ENCODE assay signal across 17 cellular contexts in genomic region chr12:79668113-79668512, GRCh38. TPM values are rescaled to one million over a fixed set of nuclear protein-coding genes. Genes with fewer than 3 reads are reported as not detected.
DNase-seq lines count a peak whose midpoint lies in the region; ATAC-seq and TF ChIP-seq lines count a peak whose summit lies in the region.
"Had no signal": no experiment of that assay in that cellular context is flagged by ENCODE, and none has a peak within 500 bp of the region (broad histone marks: within the 10 kb centered on the region; RNA-seq: fewer than 3 reads in every experiment).

No MANE protein-coding gene starts in this region.

- H2BK12ac ChIP-seq in H9 (ENCODE audit: insufficient read length, low read depth, low read length) = no peak overlapping the region

- no peak overlapping the region for H3K9ac ChIP-seq in H9 (ENCODE audit: extremely low read depth, insufficient read length, low read length)
- H3K9ac ChIP-seq: BLaER1 had no signal

- H2AK5ac ChIP-seq in H9 (ENCODE audit: insufficient read length, low read length) = no peak overlapping the region

- ATAC-seq in WTC11 (no peak), HG02623 (IDR thresholded peaks at IDR 0.05; ENCODE audit: unreplicated experiment) (no peak), GM18909 (IDR thresholded peaks at IDR 0.05; ENCODE audit: poor library complexity, unreplicated experiment) (no peak)

- H3K56ac ChIP-seq in H9 (ENCODE audit: insufficient read length, low read depth, low read length) = no peak overlapping the region

- no peak overlapping the region for H3K18ac ChIP-seq in H9 (ENCODE audit: insufficient read length, low read depth, low read length)

- H2AFZ ChIP-seq in H9 (ENCODE audit: low read length) = no peak overlapping the region

- no peak overlapping the region for H3K4ac ChIP-seq in H9 (ENCODE audit: low read depth, low read length)

- H4K20me1 ChIP-seq in H9 (ENCODE audit: control insufficient read depth, insufficient read depth, insufficient read length) = no peaks in the 10 kb centered on the region

- H4K91ac ChIP-seq in H9 (ENCODE audit: insufficient read length, low read depth, low read length) = no peak overlapping the region

- peaks cover 3% of the 10 kb centered on the region for H3K79me1 ChIP-seq in H9 (ENCODE audit: insufficient read depth, low read depth, low read length, poor library complexity, severe bottlenecking)

- POLR2A ChIA-PET in WTC11 (lab: Charles Lee) = no interaction called here

- H3K23me2 ChIP-seq in H9 (ENCODE audit: insufficient read length, low read depth, low read length, poor library complexity, severe bottlenecking) = no peaks in the 10 kb centered on the region

- H3K4me1 ChIP-seq in H9 (ENCODE audit: insufficient read depth, low read length) = no peaks in the 10 kb centered on the region; the same call in 1 of the 2 replicates
- H3K4me1 ChIP-seq: BLaER1 had no signal

- H2BK15ac ChIP-seq in H9 (ENCODE audit: low read depth, low read length) = no peak overlapping the region

- H4K5ac ChIP-seq in H9 (ENCODE audit: insufficient read length, low read depth, low read length) = no peak overlapping the region

- no peak overlapping the region for H4K8ac ChIP-seq in H9 (replicated peaks; ENCODE audit: insufficient read length, low read depth, low read length)

- no peaks in the 10 kb centered on the region for H3K27me3 Mint-ChIP-seq in H9 (ENCODE audit: low read depth)
- H3K27me3 Mint-ChIP-seq in WTC11 (ENCODE audit: low read depth) = no peaks in the 10 kb centered on the region
- H3K27me3 Mint-ChIP-seq in mesothelial cell of epicardium (ENCODE audit: low read depth) = no peaks in the 10 kb centered on the region

- H3K23ac ChIP-seq in H9 (ENCODE audit: insufficient read length, low read depth, low read length) = no peak overlapping the region

- no peak overlapping the region for H2BK120ac ChIP-seq in H9 (ENCODE audit: low read depth, low read length, poor library complexity, severe bottlenecking)

- DNase-seq in H9 = no peak
- DNase-seq in WTC11 (ENCODE audit: low spot score) = no peak
- DNase-seq in mesothelial cell of epicardium (ENCODE audit: low spot score in 2 of 2, unreplicated experiment in 2 of 2) = no peak
- peak; percentile 46 for DNase-seq in renal cortical epithelial cell (ENCODE audit: low read depth)
- DNase-seq in NCI-H748 (lab: John Stamatoyannopoulos, UW; ENCODE audit: unreplicated experiment) = no peak
- DNase-seq in activated gamma-delta T cell treated with Interleukin-2 at 50 U/mL for 16 hours = no peak
- DNase-seq: 8988T; Calu3; CD4-positive, alpha-beta memory T cell; DMS79 treated with DMSO at 0.1 percent for 48 hours; GF-D8 had no signal

- H3K36me3 Mint-ChIP-seq in H9 (ENCODE audit: insufficient read depth in 1 of 3, low read depth in 3 of 3) (peaks cover 31 to 59% (median 35%) of the 10 kb centered on the region in 3 experiments), WTC11 (peaks cover 42% of the 10 kb centered on the region), mesothelial cell of epicardium (peaks cover 9% of the 10 kb centered on the region)
- H3K36me3 Mint-ChIP-seq: CD14-positive monocyte; CD4-positive, alpha-beta memory T cell had no signal

- H3K27ac Mint-ChIP-seq in H9 (peak overlapping the region in 2 of 3 experiments; percentile 57 to 94; a peak in 3 of 7 replicates), WTC11 (peak overlapping the region; percentile 47), mesothelial cell of epicardium (peak overlapping the region; percentile 83)
- H3K27ac Mint-ChIP-seq: CD14-positive monocyte; CD4-positive, alpha-beta memory T cell had no signal

- H3K4me1 Mint-ChIP-seq in H9 (peaks cover 31 to 39% of the 10 kb centered on the region in 2 experiments), WTC11 (peaks cover 51% of the 10 kb centered on the region), mesothelial cell of epicardium (peaks cover 50% of the 10 kb centered on the region)
- H3K4me1 Mint-ChIP-seq: CD14-positive monocyte; CD4-positive, alpha-beta memory T cell had no signal

- no peak overlapping the region for H2BK5ac ChIP-seq in H9 (ENCODE audit: insufficient read length, low read length)

- no peak overlapping the region for H3K27ac ChIP-seq in H9 (ENCODE audit: insufficient read length, low read depth, low read length)
- H3K27ac ChIP-seq: BLaER1, HL-60 had no signal

- peaks cover 45% of the 10 kb centered on the region; the same call in 1 of the 2 replicates for H3K79me2 ChIP-seq in H9 (ENCODE audit: insufficient read depth, low read length)

- H3K14ac ChIP-seq in H9 (ENCODE audit: insufficient read depth, low read length) = no peak overlapping the region

- TF ChIP-seq CTCF in H9 (conservative IDR thresholded peaks at IDR 0.05) = no peak
- TF ChIP-seq CTCF in WTC11 (IDR thresholded peaks at IDR 0.05) = no peak
- TF ChIP-seq CTCF in mesothelial cell of epicardium (IDR thresholded peaks at IDR 0.05; ENCODE audit: unreplicated experiment) = no peak

- H3K4me3 Mint-ChIP-seq in H9 = no peak overlapping the region
- H3K4me3 Mint-ChIP-seq in WTC11 = no peak overlapping the region
- no peak overlapping the region for H3K4me3 Mint-ChIP-seq in mesothelial cell of epicardium
- H3K4me3 Mint-ChIP-seq: CD14-positive monocyte; CD4-positive, alpha-beta memory T cell had no signal

- WGBS in H9 (ENCODE audit: extremely low coverage, insufficient read length, low lambda C conversion rate) = no CpG with 5 or more reads among the region's 4 CpGs

- no peak overlapping the region for H3K4me2 ChIP-seq in H9 (ENCODE audit: insufficient read depth, insufficient read length, low read length)
- H3K4me2 ChIP-seq: BLaER1 had no signal

- H3K9me3 Mint-ChIP-seq in H9 = no peaks in the 10 kb centered on the region
- peaks cover 13% of the 10 kb centered on the region for H3K9me3 Mint-ChIP-seq in WTC11
- H3K9me3 Mint-ChIP-seq in mesothelial cell of epicardium = peaks cover 8% of the 10 kb centered on the region

- no peaks in the 10 kb centered on the region for H3K9me3 ChIP-seq in H9 (ENCODE audit: control insufficient read depth, low read depth, low read length)
- H3K9me3 ChIP-seq: HAP-1 had no signal

- no peaks in the 10 kb centered on the region for H3K27me3 ChIP-seq in H9 (ENCODE audit: insufficient read depth, low read length)
- H3K27me3 ChIP-seq: BLaER1 had no signal

- CTCF ChIA-PET in WTC11 (lab: Charles Lee) = no interaction called here

- H2BK20ac ChIP-seq in H9 (ENCODE audit: low read depth, low read length, poor library complexity, severe bottlenecking) = no peak overlapping the region

- no peak overlapping the region for H3T11ph ChIP-seq in H9 (ENCODE audit: low read length)

TF ChIP-seq in WTC11, 78 proteins besides CTCF, POLR2A, EP300 and RAD21 (continues in another document):
- TF ChIP-seq CBFB (CRISPR knock-in tag; IDR thresholded peaks at IDR 0.05; ENCODE audit: low read depth) (no peak), TEAD1 (CRISPR knock-in tag; IDR thresholded peaks at IDR 0.05) (no peak), HMGXB4 (CRISPR knock-in tag; IDR thresholded peaks at IDR 0.05) (no peak), ETV6 (CRISPR knock-in tag; IDR thresholded peaks at IDR 0.05) (no peak)
- TF ChIP-seq, protein P1, sequence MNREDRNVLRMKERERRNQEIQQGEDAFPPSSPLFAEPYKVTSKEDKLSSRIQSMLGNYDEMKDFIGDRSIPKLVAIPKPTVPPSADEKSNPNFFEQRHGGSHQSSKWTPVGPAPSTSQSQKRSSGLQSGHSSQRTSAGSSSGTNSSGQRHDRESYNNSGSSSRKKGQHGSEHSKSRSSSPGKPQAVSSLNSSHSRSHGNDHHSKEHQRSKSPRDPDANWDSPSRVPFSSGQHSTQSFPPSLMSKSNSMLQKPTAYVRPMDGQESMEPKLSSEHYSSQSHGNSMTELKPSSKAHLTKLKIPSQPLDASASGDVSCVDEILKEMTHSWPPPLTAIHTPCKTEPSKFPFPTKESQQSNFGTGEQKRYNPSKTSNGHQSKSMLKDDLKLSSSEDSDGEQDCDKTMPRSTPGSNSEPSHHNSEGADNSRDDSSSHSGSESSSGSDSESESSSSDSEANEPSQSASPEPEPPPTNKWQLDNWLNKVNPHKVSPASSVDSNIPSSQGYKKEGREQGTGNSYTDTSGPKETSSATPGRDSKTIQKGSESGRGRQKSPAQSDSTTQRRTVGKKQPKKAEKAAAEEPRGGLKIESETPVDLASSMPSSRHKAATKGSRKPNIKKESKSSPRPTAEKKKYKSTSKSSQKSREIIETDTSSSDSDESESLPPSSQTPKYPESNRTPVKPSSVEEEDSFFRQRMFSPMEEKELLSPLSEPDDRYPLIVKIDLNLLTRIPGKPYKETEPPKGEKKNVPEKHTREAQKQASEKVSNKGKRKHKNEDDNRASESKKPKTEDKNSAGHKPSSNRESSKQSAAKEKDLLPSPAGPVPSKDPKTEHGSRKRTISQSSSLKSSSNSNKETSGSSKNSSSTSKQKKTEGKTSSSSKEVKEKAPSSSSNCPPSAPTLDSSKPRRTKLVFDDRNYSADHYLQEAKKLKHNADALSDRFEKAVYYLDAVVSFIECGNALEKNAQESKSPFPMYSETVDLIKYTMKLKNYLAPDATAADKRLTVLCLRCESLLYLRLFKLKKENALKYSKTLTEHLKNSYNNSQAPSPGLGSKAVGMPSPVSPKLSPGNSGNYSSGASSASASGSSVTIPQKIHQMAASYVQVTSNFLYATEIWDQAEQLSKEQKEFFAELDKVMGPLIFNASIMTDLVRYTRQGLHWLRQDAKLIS (CRISPR knock-in tag; IDR thresholded peaks at IDR 0.05; ENCODE audit: borderline replicate concordance) = no peak

RNA-seq across cellular contexts. Expression of gene PAWR, which starts 22.7 kb away (rescaled TPM):
- 176 and 190 TPM in 2 replicates for total RNA-seq in H9 (2021)
- total RNA-seq in WTC11 (2021) = 397 to 512 TPM (median 493 TPM) in 3 replicates
- 205 to 229 TPM (median 211 TPM) in 3 replicates for total RNA-seq in mesothelial cell of epicardium
- total RNA-seq in renal cortical epithelial cell = 68.9 and 122 TPM in 2 replicates
